Comparison of ENCODE assay signal across 17 cellular contexts in genomic region chr1:29452463-29453230, GRCh38.
"Had no signal": no experiment of that assay in that cellular context is flagged by ENCODE, and none has a peak within 500 bp of the region (broad histone marks: within the 10 kb centered on the region; RNA-seq: fewer than 3 reads in every experiment).

No MANE protein-coding gene starts in this region.

- ATAC-seq: activated T-cell treated with anti-CD3 and anti-CD28 coated beads, Interleukin-2, amount 50 U/mL, for 4 hours; naive thymus-derived CD4-positive, alpha-beta T cell had no signal

- H3K27ac Mint-ChIP-seq: activated CD4-positive, alpha-beta T cell treated with anti-CD3 and anti-CD28 coated beads, Interleukin-2, amount 10 ng/mL, durations not matched to agents 24 days and 14 days; dendritic cell treated with granulocyte-macrophage colony-stimulating factor and Interleukin-4, amounts not matched to agents 40 ng/mL and 50 ng/mL, for 4 days; naive thymus-derived CD4-positive, alpha-beta T cell had no signal

- H3K4me1 Mint-ChIP-seq: activated CD4-positive, alpha-beta T cell treated with anti-CD3 and anti-CD28 coated beads, Interleukin-2, amount 10 ng/mL, durations not matched to agents 24 days and 14 days; naive thymus-derived CD4-positive, alpha-beta T cell had no signal

- H3K4me3 Mint-ChIP-seq: activated CD4-positive, alpha-beta T cell treated with anti-CD3 and anti-CD28 coated beads, Interleukin-2, amount 10 ng/mL, durations not matched to agents 24 days and 14 days; activated T-cell treated with anti-CD3 and anti-CD28 coated beads, Interleukin-2, amount 50 U/mL, for 4 hours; dendritic cell treated with granulocyte-macrophage colony-stimulating factor and Interleukin-4, amounts not matched to agents 40 ng/mL and 50 ng/mL, for 4 days; naive thymus-derived CD4-positive, alpha-beta T cell had no signal

- H3K27me3 Mint-ChIP-seq: activated CD4-positive, alpha-beta T cell treated with anti-CD3 and anti-CD28 coated beads, Interleukin-2, amount 10 ng/mL, durations not matched to agents 24 days and 14 days had no signal

- H3K36me3 ChIP-seq: ascending aorta, breast epithelium, esophagus squamous epithelium, thyroid gland had no signal

- H3K9me3 Mint-ChIP-seq: activated CD4-positive, alpha-beta T cell treated with anti-CD3 and anti-CD28 coated beads, Interleukin-2, amount 10 ng/mL, durations not matched to agents 24 days and 14 days; activated T-cell treated with anti-CD3 and anti-CD28 coated beads, Interleukin-2, amount 50 U/mL, for 4 hours had no signal

- H3K36me3 Mint-ChIP-seq: naive thymus-derived CD4-positive, alpha-beta T cell had no signal

- DNase-seq: activated CD4-positive, alpha-beta T cell treated with anti-CD3 and anti-CD28 coated beads, Interleukin-2, amount 10 ng/mL, durations not matched to agents 24 days and 14 days; activated CD8-positive, alpha-beta memory T cell treated with anti-CD3 and anti-CD28 coated beads, Interleukin-2, amount 50 U/mL, for 4 hours; activated naive CD4-positive, alpha-beta T cell treated with anti-CD3 and anti-CD28 coated beads, Interleukin-2, amount 50 U/mL, for 16 hours; activated T-cell treated with anti-CD3 and anti-CD28 coated beads, Interleukin-2, amount 50 U/mL, for 4 hours; cerebellar nuclear complex; effector CD8-positive, alpha-beta T cell; esophagus squamous epithelium; retina; stimulated activated CD4-positive, alpha-beta T cell treated with anti-CD3 and anti-CD28 coated beads, Interleukin-12 subunit alpha, Interleukin-12 subunit beta, amount 100 ng/mL, for 4 hours; stimulated activated CD4-positive, alpha-beta T cell treated with anti-CD3 and anti-CD28 coated beads, Interleukin-1b, Interleukin-23, amount 100 ng/mL, for 48 hours; stimulated activated CD8-positive, alpha-beta memory T cell treated with anti-CD3 and anti-CD28 coated beads, Interleukin-4, amount 100 ng/mL, for 48 hours; T1000 had no signal

- H3K4me3 ChIP-seq: ascending aorta, breast epithelium, esophagus squamous epithelium, thyroid gland had no signal

- H3K9me3 ChIP-seq: ascending aorta, breast epithelium, esophagus squamous epithelium, thyroid gland had no signal

- H3K27ac ChIP-seq: ascending aorta, breast epithelium, thyroid gland had no signal

- H3K27me3 ChIP-seq: ascending aorta, thyroid gland had no signal

- H3K4me1 ChIP-seq: ascending aorta, breast epithelium, thyroid gland had no signal
